Comparison of ENCODE assay signal across 1 cellular context in genomic region chr1:232629250-232630046, GRCh38.
TF ChIP-seq lines count a peak whose summit lies in the region.

No MANE protein-coding gene starts in this region.

TF ChIP-seq in WTC11, 78 proteins besides CTCF, POLR2A, EP300 and RAD21 (continued from another document):
- 0 out of 2 replicates have a peak, but pooled peaks have one; percentile 39 for TF ChIP-seq HMGXB4 (CRISPR knock-in tag; IDR thresholded peaks at IDR 0.05)
